In genomic region chr3:155701882-155702465, GRCh38 we compare ENCODE assay signal across 8 cellular contexts. TPM values are rescaled to one million over a fixed set of nuclear protein-coding genes. Genes with fewer than 3 reads are reported as not detected.
DNase-seq lines count a peak whose midpoint lies in the region; ATAC-seq and TF ChIP-seq lines count a peak whose summit lies in the region.

No MANE protein-coding gene starts in this region.

- H3K27ac ChIP-seq in 22Rv1 (no peak overlapping the region), body of pancreas (peak overlapping the region in 1 of 4 donors; percentile 86), tibial nerve (peak overlapping the region; percentile 61 to 90 (median 76))

- 9 to 10% methylated on average over 5 of the region's 5 CpGs for WGBS in body of pancreas, 2 donors
- WGBS in tibial nerve, 2 donors: 15 to 16% methylated on average over 5 of the region's 5 CpGs

- H3K4me1 ChIP-seq in body of pancreas (peaks cover 7% of the 10 kb centered on the region), tibial nerve (peaks cover 0 to 24% (median 0%) of the 10 kb centered on the region in 4 donors)

- TF ChIP-seq EP300 in tibial nerve (IDR thresholded peaks at IDR 0.05): peak; percentile 42 to 56

- ATAC-seq in HG03442 (IDR thresholded peaks at IDR 0.05; ENCODE audit: unreplicated experiment) (peak; percentile 82), body of pancreas (peak; percentile 54)

- in situ Hi-C loops in GM13976 (cut with MboI; ENCODE audit: low sequenced_read_pairs, unreplicated experiment): loop anchor here (25.0 kb wide), 1 partner anchor 315 kb away; no protein-coding TSS in a partner anchor

- DNase-seq in GM13976 (ENCODE audit: low spot score): peak; percentile 37
- DNase-seq in NCI-H524 treated with DMSO at 0.1 percent for 48 hours (lab: John Stamatoyannopoulos, UW): peak; percentile 39
- DNase-seq in body of pancreas: no peak
- peak; percentile 96 for DNase-seq in inferior parietal cortex (ENCODE audit: extremely low spot score)
- peak in 1 of 2 donors; percentile 43 for DNase-seq in tibial nerve (ENCODE audit: low spot score in 2 of 2)
- no peak for DNase-seq in stimulated activated CD4-positive, alpha-beta T cell treated with anti-CD3 and anti-CD28 coated beads, Interleukin-2, amount 100 ng/mL, for 48 hours

- TF ChIP-seq CTCF in 22Rv1 (IDR thresholded peaks at IDR 0.05) (peak; percentile 69), GM13976 (IDR thresholded peaks at IDR 0.05; ENCODE audit: borderline replicate concordance, control extremely low read depth, extremely low read depth, insufficient read depth, missing control alignments) (peak; percentile 43), body of pancreas (IDR thresholded peaks at IDR 0.05) (peak; percentile 13 to 82 (median 77)), tibial nerve (IDR thresholded peaks at IDR 0.05) (peak; percentile 57 to 84 (median 71))

- H3K9me3 ChIP-seq in body of pancreas (no peaks in the 10 kb centered on the region), tibial nerve (no peaks in the 10 kb centered on the region)

- H3K4me3 ChIP-seq in body of pancreas (no peak overlapping the region), tibial nerve (peak overlapping the region in 1 of 4 donors; percentile 3)

- intact Hi-C loops in body of pancreas (cut with DNase I): no loop called here

- H3K36me3 ChIP-seq in body of pancreas (replicated peaks in 1 of 2; ENCODE audit: insufficient read depth in 1 of 2, low read depth in 2 of 2) (no peaks in the 10 kb centered on the region), tibial nerve (no peaks in the 10 kb centered on the region)

- TF ChIP-seq POLR2A in body of pancreas (IDR thresholded peaks at IDR 0.05) (no peak), tibial nerve (IDR thresholded peaks at IDR 0.05) (no peak)

- H3K27me3 ChIP-seq in body of pancreas: no peaks in the 10 kb centered on the region
- no peaks in the 10 kb centered on the region for H3K27me3 ChIP-seq in tibial nerve

RNA-seq across cellular contexts. Expression of gene PLCH1, which starts 42.9 kb away (rescaled TPM):
- total RNA-seq in body of pancreas: 1 to 10 TPM; 3.0 to 5.2 TPM
- 1 to 10 TPM; 1.4 to 7.0 (median 2.0) TPM for total RNA-seq in tibial nerve

Comparison
In these comparisons a context has a peak if more than half of its experiments do, and no peak if none do; other contexts are left out.
1. DNase-seq: peak in GM13976 (single experiment), NCI-H524 treated with DMSO at 0.1 percent for 48 hours (single experiment) and inferior parietal cortex (single experiment); none in body of pancreas (0 of 4) and stimulated activated CD4-positive, alpha-beta T cell treated with anti-CD3 and anti-CD28 coated beads, Interleukin-2, amount 100 ng/mL, for 48 hours (0 of 2).
2. Peak in every context shown above with its lines, with median percentiles within 50 percentile points of each other: CTCF ChIP-seq.